ENCODE assay signal across 8 cellular contexts in genomic region chr1:7070389-7071029, GRCh38.
DNase-seq lines count a peak whose midpoint lies in the region; ATAC-seq, FAIRE-seq and TF ChIP-seq lines count a peak whose summit lies in the region.

No MANE protein-coding gene starts in this region.

- DNase-seq in Ammon's horn (ENCODE audit: low spot score) (peak; percentile 76), GOT3 (lab: John Stamatoyannopoulos, UW) (peak; percentile 15), NCI-H69 (lab: John Stamatoyannopoulos, UW) (peak; percentile 52), endothelial cell of umbilical vein (ENCODE audit: low read depth, low spot score) (peak; percentile 69), mucosa of descending colon (peak in 2 of 3 donors; percentile 49 to 79)
- peak; percentile 3 to 36 (median 5) for DNase-seq in activated CD8-positive, alpha-beta memory T cell treated with anti-CD3 and anti-CD28 coated beads for 48 hours (ENCODE audit: low read depth in 2 of 3, low spot score in 2 of 3)
- peak; percentile 6 to 8 for DNase-seq in stimulated activated CD8-positive, alpha-beta memory T cell treated with anti-CD3 and anti-CD28 coated beads, Interleukin-4, amount 100 ng/mL, for 4 hours (ENCODE audit: low read depth in 2 of 2, low spot score in 1 of 2)

- H3K4me3 ChIP-seq in endothelial cell of umbilical vein (replicated peaks in 1 of 3; ENCODE audit: insufficient read depth in 1 of 3, low read depth in 1 of 3, low read length in 3 of 3) = peak overlapping the region in 2 of 3 experiments; percentile 16 to 20
- H3K4me3 ChIP-seq in mucosa of descending colon = no peak overlapping the region

- no peaks in the 10 kb centered on the region for H3K36me3 ChIP-seq in endothelial cell of umbilical vein (ENCODE audit: control insufficient read depth in 2 of 2, extremely low read depth in 1 of 2, insufficient read depth in 2 of 2, low read length in 2 of 2)
- no peaks in the 10 kb centered on the region for H3K36me3 ChIP-seq in mucosa of descending colon (ENCODE audit: low read depth)

- ATAC-seq in mucosa of descending colon (peak; percentile 83), GM19395 (IDR thresholded peaks at IDR 0.05; ENCODE audit: unreplicated experiment) (no peak)

- no TSS peak for BruUV-seq in endothelial cell of umbilical vein (replicated peaks; lab: Mats Ljungman, UMichigan)

- H3K79me2 ChIP-seq in endothelial cell of umbilical vein (ENCODE audit: control insufficient read depth, insufficient read depth, low read length) = no peaks in the 10 kb centered on the region

- no peaks in the 10 kb centered on the region for H4K20me1 ChIP-seq in endothelial cell of umbilical vein (replicated peaks; ENCODE audit: control insufficient read depth, extremely low read depth, insufficient read depth, low read length)

- peak; percentile 77 for FAIRE-seq in endothelial cell of umbilical vein (lab: Jason Lieb, UNC)

- intact Hi-C loops in endothelial cell of umbilical vein (cut with micrococcal nuclease) = loop anchor here (1.0 kb wide), 4 partner anchors 180 to 577 kb away; no protein-coding TSS in a partner anchor
- intact Hi-C loops in mucosa of descending colon (cut with DNase I, micrococcal nuclease) = loop anchor here (10.0 kb wide), 1 partner anchor 346 kb away; no protein-coding TSS in a partner anchor

- H3K9me1 ChIP-seq in endothelial cell of umbilical vein (replicated peaks; ENCODE audit: control insufficient read depth, extremely low read depth, insufficient read depth, low read length) = no peaks in the 10 kb centered on the region

- peak overlapping the region; percentile 37 for H2AFZ ChIP-seq in endothelial cell of umbilical vein (ENCODE audit: low read depth, low read length)

- H3K9ac ChIP-seq in endothelial cell of umbilical vein (replicated peaks; ENCODE audit: extremely low read depth, insufficient read depth, low read length) = no peak overlapping the region

- POLR2A ChIA-PET in endothelial cell of umbilical vein (lab: Charles Lee) = no interaction called here

- TF ChIP-seq POLR2A in endothelial cell of umbilical vein (IDR thresholded peaks at IDR 0.05; ENCODE audit: low read depth, low read length) = no peak

- no peaks in the 10 kb centered on the region for H3K27me3 ChIP-seq in endothelial cell of umbilical vein (ENCODE audit: control insufficient read depth in 2 of 2, insufficient read depth in 2 of 2, low read length in 2 of 2)

- peaks cover 4% of the 10 kb centered on the region for H3K4me1 ChIP-seq in endothelial cell of umbilical vein (ENCODE audit: control insufficient read depth, extremely low read depth, insufficient read depth, low read length)
- peaks cover 4% of the 10 kb centered on the region for H3K4me1 ChIP-seq in mucosa of descending colon (ENCODE audit: low read depth)

- dilution Hi-C loops in endothelial cell of umbilical vein (cut with MboI; ENCODE audit: extremely low pct_ligation_motif_present, low sequenced_read_pairs) = no loop called here

- H3K9me3 ChIP-seq in endothelial cell of umbilical vein (replicated peaks; ENCODE audit: control insufficient read depth, insufficient read depth, low read length) = no peaks in the 10 kb centered on the region
- H3K9me3 ChIP-seq in mucosa of descending colon = no peaks in the 10 kb centered on the region

- peak overlapping the region; percentile 57 for H3K4me2 ChIP-seq in endothelial cell of umbilical vein (ENCODE audit: insufficient read depth, low read length)

- CTCF ChIA-PET in endothelial cell of umbilical vein (lab: Charles Lee) = interaction anchor here (0.6 to 4.2 kb wide), 71 partner anchors 8 to 627 kb away, joined by 3 to 126 read pairs (median 4); partner anchors contain the start of genes CAMTA1 and DNAJC11

- TF ChIP-seq CTCF in endothelial cell of umbilical vein (IDR thresholded peaks at IDR 0.05; ENCODE audit: extremely low read depth in 1 of 2, insufficient read depth in 1 of 2, low read depth in 1 of 2, low read length in 2 of 2) (peak; percentile 73 to 95), mucosa of descending colon (IDR thresholded peaks at IDR 0.05) (peak; percentile 64)

- H3K27ac ChIP-seq in endothelial cell of umbilical vein (ENCODE audit: insufficient read depth, low read depth, low read length) = no peak overlapping the region

TF ChIP-seq in endothelial cell of umbilical vein, 7 proteins besides CTCF, POLR2A, EP300 and RAD21:
- no peak for TF ChIP-seq FOS (IDR thresholded peaks at IDR 0.05; ENCODE audit: borderline replicate concordance, insufficient read depth, low read length)
- no peak for TF ChIP-seq JUN (IDR thresholded peaks at IDR 0.05; ENCODE audit: borderline replicate concordance, insufficient read depth, insufficient read length, low read depth)
- no peak for TF ChIP-seq MAX (IDR thresholded peaks at IDR 0.05; ENCODE audit: insufficient read depth, insufficient read length)
- TF ChIP-seq POLR2AphosphoS5 (IDR thresholded peaks at IDR 0.05; ENCODE audit: insufficient read depth, low read depth, low read length) = no peak
- TF ChIP-seq EZH2 (IDR thresholded peaks at IDR 0.05; ENCODE audit: borderline replicate concordance, low read depth, low read length, severe bottlenecking) = no peak
- TF ChIP-seq MYC (IDR thresholded peaks at IDR 0.05; ENCODE audit: low read depth, low read length) = no peak
- TF ChIP-seq GATA2 (IDR thresholded peaks at IDR 0.05; ENCODE audit: insufficient read depth, insufficient read length, low read depth, low read length) = no peak

Comparison
In these comparisons a context has a peak if more than half of its experiments do, and no peak if none do; other contexts are left out.
1. DNase-seq: peak in every context shown above with its lines; median percentile 76 in Ammon's horn; 69 in endothelial cell of umbilical vein; 64 in mucosa of descending colon; 52 in NCI-H69; 15 in GOT3; 7 in stimulated activated CD8-positive, alpha-beta memory T cell treated with anti-CD3 and anti-CD28 coated beads, Interleukin-4, amount 100 ng/mL, for 4 hours; 5 in activated CD8-positive, alpha-beta memory T cell treated with anti-CD3 and anti-CD28 coated beads for 48 hours.